Comparison of ENCODE assay signal across 1 cellular context in the genomic region with DNA sequence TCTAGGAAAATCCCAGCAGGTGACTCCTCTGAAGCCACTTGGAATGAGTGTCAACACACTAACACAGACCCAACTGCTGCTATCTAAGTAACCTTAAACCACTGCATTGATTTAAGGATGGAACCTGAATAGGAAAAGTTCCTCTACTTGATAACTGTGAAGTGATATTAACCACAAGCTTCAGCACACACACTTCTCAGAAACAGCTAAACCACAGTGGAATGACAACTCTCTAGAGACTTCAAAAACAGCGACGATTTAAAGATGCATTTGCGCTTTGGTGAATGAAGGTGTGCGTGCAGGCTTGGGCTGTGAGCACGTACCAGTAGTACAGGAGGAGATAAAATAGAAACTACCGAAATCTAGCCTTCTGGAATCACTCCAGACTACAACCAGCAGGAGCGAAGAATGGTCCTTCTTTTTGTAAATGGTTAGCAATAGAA.
TF ChIP-seq lines count a peak whose summit lies in the region.

No MANE protein-coding gene starts in this region.

TF ChIP-seq in GM12878, 131 proteins besides CTCF, POLR2A, EP300 and RAD21 (continued from another document):
- TF ChIP-seq, protein P1, sequence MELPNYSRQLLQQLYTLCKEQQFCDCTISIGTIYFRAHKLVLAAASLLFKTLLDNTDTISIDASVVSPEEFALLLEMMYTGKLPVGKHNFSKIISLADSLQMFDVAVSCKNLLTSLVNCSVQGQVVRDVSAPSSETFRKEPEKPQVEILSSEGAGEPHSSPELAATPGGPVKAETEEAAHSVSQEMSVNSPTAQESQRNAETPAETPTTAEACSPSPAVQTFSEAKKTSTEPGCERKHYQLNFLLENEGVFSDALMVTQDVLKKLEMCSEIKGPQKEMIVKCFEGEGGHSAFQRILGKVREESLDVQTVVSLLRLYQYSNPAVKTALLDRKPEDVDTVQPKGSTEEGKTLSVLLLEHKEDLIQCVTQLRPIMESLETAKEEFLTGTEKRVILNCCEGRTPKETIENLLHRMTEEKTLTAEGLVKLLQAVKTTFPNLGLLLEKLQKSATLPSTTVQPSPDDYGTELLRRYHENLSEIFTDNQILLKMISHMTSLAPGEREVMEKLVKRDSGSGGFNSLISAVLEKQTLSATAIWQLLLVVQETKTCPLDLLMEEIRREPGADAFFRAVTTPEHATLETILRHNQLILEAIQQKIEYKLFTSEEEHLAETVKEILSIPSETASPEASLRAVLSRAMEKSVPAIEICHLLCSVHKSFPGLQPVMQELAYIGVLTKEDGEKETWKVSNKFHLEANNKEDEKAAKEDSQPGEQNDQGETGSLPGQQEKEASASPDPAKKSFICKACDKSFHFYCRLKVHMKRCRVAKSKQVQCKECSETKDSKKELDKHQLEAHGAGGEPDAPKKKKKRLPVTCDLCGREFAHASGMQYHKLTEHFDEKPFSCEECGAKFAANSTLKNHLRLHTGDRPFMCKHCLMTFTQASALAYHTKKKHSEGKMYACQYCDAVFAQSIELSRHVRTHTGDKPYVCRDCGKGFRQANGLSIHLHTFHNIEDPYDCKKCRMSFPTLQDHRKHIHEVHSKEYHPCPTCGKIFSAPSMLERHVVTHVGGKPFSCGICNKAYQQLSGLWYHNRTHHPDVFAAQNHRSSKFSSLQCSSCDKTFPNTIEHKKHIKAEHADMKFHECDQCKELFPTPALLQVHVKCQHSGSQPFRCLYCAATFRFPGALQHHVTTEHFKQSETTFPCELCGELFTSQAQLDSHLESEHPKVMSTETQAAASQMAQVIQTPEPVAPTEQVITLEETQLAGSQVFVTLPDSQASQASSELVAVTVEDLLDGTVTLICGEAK (IDR thresholded peaks at IDR 0.05; ENCODE audit: borderline replicate concordance): no peak
- TF ChIP-seq, protein P2, sequence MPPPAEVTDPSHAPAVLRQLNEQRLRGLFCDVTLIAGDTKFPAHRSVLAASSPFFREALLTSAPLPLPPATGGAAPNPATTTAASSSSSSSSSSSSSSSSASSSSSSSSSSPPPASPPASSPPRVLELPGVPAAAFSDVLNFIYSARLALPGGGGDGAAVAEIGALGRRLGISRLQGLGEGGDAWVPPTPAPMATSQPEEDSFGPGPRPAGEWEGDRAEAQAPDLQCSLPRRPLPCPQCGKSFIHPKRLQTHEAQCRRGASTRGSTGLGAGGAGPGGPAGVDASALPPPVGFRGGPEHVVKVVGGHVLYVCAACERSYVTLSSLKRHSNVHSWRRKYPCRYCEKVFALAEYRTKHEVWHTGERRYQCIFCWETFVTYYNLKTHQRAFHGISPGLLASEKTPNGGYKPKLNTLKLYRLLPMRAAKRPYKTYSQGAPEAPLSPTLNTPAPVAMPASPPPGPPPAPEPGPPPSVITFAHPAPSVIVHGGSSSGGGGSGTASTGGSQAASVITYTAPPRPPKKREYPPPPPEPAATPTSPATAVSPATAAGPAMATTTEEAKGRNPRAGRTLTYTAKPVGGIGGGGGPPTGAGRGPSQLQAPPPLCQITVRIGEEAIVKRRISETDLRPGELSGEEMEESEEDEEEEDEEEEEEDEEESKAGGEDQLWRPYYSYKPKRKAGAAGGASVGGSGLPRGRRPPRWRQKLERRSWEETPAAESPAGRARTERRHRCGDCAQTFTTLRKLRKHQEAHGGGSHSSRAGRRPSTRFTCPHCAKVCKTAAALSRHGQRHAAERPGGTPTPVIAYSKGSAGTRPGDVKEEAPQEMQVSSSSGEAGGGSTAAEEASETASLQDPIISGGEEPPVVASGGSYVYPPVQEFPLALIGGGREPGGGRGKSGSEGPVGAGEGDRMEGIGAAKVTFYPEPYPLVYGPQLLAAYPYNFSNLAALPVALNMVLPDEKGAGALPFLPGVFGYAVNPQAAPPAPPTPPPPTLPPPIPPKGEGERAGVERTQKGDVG (CRISPR knock-in tag; IDR thresholded peaks at IDR 0.05): no peak
- TF ChIP-seq RAD51 (IDR thresholded peaks at IDR 0.05): 0 out of 2 replicates have a peak, but pooled peaks have one; percentile 20
- TF ChIP-seq, protein P3, sequence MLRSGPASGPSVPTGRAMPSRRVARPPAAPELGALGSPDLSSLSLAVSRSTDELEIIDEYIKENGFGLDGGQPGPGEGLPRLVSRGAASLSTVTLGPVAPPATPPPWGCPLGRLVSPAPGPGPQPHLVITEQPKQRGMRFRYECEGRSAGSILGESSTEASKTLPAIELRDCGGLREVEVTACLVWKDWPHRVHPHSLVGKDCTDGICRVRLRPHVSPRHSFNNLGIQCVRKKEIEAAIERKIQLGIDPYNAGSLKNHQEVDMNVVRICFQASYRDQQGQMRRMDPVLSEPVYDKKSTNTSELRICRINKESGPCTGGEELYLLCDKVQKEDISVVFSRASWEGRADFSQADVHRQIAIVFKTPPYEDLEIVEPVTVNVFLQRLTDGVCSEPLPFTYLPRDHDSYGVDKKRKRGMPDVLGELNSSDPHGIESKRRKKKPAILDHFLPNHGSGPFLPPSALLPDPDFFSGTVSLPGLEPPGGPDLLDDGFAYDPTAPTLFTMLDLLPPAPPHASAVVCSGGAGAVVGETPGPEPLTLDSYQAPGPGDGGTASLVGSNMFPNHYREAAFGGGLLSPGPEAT (IDR thresholded peaks at IDR 0.05; ENCODE audit: low read depth): peak; percentile 82
- TF ChIP-seq POLR2AphosphoS2 (IDR thresholded peaks at IDR 0.05; ENCODE audit: low read depth, low read length): 0 out of 2 replicates have a peak, but pooled peaks have one; percentile 34
- TF ChIP-seq CREM (IDR thresholded peaks at IDR 0.05; ENCODE audit: low read depth): peak; percentile 39; the same call in 1 of the 2 replicates
- TF ChIP-seq FOXK2 (IDR thresholded peaks at IDR 0.05): no peak
- no peak; the same call in 1 of the 2 replicates for TF ChIP-seq ZNF217 (IDR thresholded peaks at IDR 0.05)
- TF ChIP-seq, protein P4, sequence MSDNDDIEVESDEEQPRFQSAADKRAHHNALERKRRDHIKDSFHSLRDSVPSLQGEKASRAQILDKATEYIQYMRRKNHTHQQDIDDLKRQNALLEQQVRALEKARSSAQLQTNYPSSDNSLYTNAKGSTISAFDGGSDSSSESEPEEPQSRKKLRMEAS (IDR thresholded peaks at IDR 0.05; ENCODE audit: low read depth, low read length): no peak; the same call in 1 of the 2 replicates
- TF ChIP-seq, protein P5, sequence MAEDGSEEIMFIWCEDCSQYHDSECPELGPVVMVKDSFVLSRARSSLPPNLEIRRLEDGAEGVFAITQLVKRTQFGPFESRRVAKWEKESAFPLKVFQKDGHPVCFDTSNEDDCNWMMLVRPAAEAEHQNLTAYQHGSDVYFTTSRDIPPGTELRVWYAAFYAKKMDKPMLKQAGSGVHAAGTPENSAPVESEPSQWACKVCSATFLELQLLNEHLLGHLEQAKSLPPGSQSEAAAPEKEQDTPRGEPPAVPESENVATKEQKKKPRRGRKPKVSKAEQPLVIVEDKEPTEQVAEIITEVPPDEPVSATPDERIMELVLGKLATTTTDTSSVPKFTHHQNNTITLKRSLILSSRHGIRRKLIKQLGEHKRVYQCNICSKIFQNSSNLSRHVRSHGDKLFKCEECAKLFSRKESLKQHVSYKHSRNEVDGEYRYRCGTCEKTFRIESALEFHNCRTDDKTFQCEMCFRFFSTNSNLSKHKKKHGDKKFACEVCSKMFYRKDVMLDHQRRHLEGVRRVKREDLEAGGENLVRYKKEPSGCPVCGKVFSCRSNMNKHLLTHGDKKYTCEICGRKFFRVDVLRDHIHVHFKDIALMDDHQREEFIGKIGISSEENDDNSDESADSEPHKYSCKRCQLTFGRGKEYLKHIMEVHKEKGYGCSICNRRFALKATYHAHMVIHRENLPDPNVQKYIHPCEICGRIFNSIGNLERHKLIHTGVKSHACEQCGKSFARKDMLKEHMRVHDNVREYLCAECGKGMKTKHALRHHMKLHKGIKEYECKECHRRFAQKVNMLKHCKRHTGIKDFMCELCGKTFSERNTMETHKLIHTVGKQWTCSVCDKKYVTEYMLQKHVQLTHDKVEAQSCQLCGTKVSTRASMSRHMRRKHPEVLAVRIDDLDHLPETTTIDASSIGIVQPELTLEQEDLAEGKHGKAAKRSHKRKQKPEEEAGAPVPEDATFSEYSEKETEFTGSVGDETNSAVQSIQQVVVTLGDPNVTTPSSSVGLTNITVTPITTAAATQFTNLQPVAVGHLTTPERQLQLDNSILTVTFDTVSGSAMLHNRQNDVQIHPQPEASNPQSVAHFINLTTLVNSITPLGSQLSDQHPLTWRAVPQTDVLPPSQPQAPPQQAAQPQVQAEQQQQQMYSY (CRISPR knock-in tag; IDR thresholded peaks at IDR 0.05): no peak
- TF ChIP-seq, protein P6, sequence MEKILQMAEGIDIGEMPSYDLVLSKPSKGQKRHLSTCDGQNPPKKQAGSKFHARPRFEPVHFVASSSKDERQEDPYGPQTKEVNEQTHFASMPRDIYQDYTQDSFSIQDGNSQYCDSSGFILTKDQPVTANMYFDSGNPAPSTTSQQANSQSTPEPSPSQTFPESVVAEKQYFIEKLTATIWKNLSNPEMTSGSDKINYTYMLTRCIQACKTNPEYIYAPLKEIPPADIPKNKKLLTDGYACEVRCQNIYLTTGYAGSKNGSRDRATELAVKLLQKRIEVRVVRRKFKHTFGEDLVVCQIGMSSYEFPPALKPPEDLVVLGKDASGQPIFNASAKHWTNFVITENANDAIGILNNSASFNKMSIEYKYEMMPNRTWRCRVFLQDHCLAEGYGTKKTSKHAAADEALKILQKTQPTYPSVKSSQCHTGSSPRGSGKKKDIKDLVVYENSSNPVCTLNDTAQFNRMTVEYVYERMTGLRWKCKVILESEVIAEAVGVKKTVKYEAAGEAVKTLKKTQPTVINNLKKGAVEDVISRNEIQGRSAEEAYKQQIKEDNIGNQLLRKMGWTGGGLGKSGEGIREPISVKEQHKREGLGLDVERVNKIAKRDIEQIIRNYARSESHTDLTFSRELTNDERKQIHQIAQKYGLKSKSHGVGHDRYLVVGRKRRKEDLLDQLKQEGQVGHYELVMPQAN (conservative IDR thresholded peaks at IDR 0.05): no peak
- TF ChIP-seq, protein P7, sequence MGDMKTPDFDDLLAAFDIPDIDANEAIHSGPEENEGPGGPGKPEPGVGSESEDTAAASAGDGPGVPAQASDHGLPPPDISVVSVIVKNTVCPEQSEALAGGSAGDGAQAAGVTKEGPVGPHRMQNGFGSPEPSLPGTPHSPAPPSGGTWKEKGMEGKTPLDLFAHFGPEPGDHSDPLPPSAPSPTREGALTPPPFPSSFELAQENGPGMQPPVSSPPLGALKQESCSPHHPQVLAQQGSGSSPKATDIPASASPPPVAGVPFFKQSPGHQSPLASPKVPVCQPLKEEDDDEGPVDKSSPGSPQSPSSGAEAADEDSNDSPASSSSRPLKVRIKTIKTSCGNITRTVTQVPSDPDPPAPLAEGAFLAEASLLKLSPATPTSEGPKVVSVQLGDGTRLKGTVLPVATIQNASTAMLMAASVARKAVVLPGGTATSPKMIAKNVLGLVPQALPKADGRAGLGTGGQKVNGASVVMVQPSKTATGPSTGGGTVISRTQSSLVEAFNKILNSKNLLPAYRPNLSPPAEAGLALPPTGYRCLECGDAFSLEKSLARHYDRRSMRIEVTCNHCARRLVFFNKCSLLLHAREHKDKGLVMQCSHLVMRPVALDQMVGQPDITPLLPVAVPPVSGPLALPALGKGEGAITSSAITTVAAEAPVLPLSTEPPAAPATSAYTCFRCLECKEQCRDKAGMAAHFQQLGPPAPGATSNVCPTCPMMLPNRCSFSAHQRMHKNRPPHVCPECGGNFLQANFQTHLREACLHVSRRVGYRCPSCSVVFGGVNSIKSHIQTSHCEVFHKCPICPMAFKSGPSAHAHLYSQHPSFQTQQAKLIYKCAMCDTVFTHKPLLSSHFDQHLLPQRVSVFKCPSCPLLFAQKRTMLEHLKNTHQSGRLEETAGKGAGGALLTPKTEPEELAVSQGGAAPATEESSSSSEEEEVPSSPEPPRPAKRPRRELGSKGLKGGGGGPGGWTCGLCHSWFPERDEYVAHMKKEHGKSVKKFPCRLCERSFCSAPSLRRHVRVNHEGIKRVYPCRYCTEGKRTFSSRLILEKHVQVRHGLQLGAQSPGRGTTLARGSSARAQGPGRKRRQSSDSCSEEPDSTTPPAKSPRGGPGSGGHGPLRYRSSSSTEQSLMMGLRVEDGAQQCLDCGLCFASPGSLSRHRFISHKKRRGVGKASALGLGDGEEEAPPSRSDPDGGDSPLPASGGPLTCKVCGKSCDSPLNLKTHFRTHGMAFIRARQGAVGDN (IDR thresholded peaks at IDR 0.05): no peak
- peak; percentile 29; the same call in 1 of the 2 replicates for TF ChIP-seq RB1 (IDR thresholded peaks at IDR 0.05; ENCODE audit: borderline replicate concordance)
- TF ChIP-seq ETV6 (conservative IDR thresholded peaks at IDR 0.05 in 1 of 2, IDR thresholded peaks at IDR 0.05 in 1 of 2; ENCODE audit: borderline replicate concordance in 1 of 2, low read depth in 1 of 2): peak in 1 of 2 experiments; percentile 61; a peak in 1 of 4 replicates
- no peak for TF ChIP-seq YY1 (IDR thresholded peaks at IDR 0.05; ENCODE audit: low read depth, low read length)
- no peak for TF ChIP-seq BRCA1 (IDR thresholded peaks at IDR 0.05; ENCODE audit: low read depth, low read length)
- 0 out of 2 replicates have a peak, but pooled peaks have one; percentile 29 for TF ChIP-seq FOXM1 (IDR thresholded peaks at IDR 0.05; ENCODE audit: low read depth, low read length)
- TF ChIP-seq, protein P8, sequence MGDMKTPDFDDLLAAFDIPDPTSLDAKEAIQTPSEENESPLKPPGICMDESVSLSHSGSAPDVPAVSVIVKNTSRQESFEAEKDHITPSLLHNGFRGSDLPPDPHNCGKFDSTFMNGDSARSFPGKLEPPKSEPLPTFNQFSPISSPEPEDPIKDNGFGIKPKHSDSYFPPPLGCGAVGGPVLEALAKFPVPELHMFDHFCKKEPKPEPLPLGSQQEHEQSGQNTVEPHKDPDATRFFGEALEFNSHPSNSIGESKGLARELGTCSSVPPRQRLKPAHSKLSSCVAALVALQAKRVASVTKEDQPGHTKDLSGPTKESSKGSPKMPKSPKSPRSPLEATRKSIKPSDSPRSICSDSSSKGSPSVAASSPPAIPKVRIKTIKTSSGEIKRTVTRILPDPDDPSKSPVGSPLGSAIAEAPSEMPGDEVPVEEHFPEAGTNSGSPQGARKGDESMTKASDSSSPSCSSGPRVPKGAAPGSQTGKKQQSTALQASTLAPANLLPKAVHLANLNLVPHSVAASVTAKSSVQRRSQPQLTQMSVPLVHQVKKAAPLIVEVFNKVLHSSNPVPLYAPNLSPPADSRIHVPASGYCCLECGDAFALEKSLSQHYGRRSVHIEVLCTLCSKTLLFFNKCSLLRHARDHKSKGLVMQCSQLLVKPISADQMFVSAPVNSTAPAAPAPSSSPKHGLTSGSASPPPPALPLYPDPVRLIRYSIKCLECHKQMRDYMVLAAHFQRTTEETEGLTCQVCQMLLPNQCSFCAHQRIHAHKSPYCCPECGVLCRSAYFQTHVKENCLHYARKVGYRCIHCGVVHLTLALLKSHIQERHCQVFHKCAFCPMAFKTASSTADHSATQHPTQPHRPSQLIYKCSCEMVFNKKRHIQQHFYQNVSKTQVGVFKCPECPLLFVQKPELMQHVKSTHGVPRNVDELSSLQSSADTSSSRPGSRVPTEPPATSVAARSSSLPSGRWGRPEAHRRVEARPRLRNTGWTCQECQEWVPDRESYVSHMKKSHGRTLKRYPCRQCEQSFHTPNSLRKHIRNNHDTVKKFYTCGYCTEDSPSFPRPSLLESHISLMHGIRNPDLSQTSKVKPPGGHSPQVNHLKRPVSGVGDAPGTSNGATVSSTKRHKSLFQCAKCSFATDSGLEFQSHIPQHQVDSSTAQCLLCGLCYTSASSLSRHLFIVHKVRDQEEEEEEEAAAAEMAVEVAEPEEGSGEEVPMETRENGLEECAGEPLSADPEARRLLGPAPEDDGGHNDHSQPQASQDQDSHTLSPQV (IDR thresholded peaks at IDR 0.05): no peak
- no peak for TF ChIP-seq JUND (IDR thresholded peaks at IDR 0.05; ENCODE audit: low read depth, low read length)
- TF ChIP-seq ATF7 (IDR thresholded peaks at IDR 0.05; ENCODE audit: low read depth): 0 out of 2 replicates have a peak, but pooled peaks have one; percentile 33
- TF ChIP-seq SMAD1 (IDR thresholded peaks at IDR 0.05; ENCODE audit: low read depth, partially characterized antibody): no peak
- no peak for TF ChIP-seq RELA (IDR thresholded peaks at IDR 0.05; ENCODE audit: borderline replicate concordance, partially characterized antibody)
- TF ChIP-seq NR2C2 (IDR thresholded peaks at IDR 0.05; ENCODE audit: borderline replicate concordance, control insufficient read depth, insufficient read length, low read depth): no peak
- peak; percentile 42; the same call in 1 of the 2 replicates for TF ChIP-seq NFIC (IDR thresholded peaks at IDR 0.05; ENCODE audit: low read depth, low read length)
- 0 out of 2 replicates have a peak, but pooled peaks have one; percentile 68 for TF ChIP-seq WRNIP1 (IDR thresholded peaks at IDR 0.05; ENCODE audit: borderline replicate concordance, low read depth, low read length)
